ENCODE assay signal across 11 cellular contexts in the genomic region with DNA sequence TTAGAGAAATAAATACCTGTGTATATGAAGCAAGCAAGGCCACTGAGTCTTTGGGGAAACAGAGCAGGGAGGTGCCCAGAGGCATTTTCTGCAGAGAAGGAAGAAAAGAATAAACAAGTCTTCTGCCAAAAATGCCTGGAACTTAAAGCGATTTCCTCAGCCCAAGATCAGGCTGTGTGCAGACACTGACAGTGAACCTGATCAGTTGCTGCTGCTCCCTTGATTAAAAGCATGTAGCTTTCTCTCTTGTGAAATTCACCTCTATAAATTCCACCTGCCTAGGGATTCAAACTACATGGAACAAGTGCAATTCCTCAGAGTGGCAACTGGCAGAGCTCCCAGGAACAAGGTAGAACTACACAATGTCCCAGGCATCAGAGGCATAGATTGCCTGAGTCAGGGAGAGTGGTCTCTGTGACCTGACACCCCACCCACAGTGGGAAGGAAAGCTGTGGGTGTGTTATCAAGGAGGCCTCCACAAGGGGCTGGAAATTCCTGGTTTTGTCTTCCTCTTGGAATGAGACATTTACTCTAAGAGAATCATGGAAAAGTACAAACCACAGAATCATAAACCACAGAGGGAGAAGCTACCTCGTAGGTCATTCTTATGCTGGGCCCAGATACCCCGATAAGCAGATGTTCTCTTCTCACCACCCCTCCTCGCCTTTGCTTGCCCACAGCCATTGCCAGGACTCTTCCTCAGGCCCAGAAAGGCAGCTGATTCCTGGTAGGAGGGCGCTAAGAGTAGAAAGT. TPM values are rescaled to one million over a fixed set of nuclear protein-coding genes. Genes with fewer than 3 reads are reported as not detected.
DNase-seq lines count a peak whose midpoint lies in the region; ATAC-seq and TF ChIP-seq lines count a peak whose summit lies in the region.
"Had no signal": no experiment of that assay in that cellular context is flagged by ENCODE, and none has a peak within 500 bp of the region (broad histone marks: within the 10 kb centered on the region; RNA-seq: fewer than 3 reads in every experiment).

No MANE protein-coding gene starts in this region.

- DNase-seq in HCT116 (ENCODE audit: low read depth, low spot score) (peak; percentile 33), adipocyte (ENCODE audit: low read depth) (peak; percentile 88), right cardiac atrium (peak in 1 of 3 donors; percentile 39), midbrain (lab: John Stamatoyannopoulos, UW) (no peak), hypothalamus (lab: John Stamatoyannopoulos, UW) (no peak), GF-D8 (lab: John Stamatoyannopoulos, UW) (no peak)
- DNase-seq in naive thymus-derived CD4-positive, alpha-beta T cell, result no peak
- DNase-seq: activated CD4-positive, alpha-beta T cell treated with anti-CD3 and anti-CD28 coated beads for 1 hour; retina had no signal

- H3K36me3 Mint-ChIP-seq in stimulated activated memory B cell treated with anti-CD40 and anti-IgM and Interleukin-4, amounts not matched to agents 10 μg/mL and 1 μg/mL and 100 μg/mL, for 72 hours, result no peaks in the 10 kb centered on the region
- peaks cover 0 to 3% (median 0%) of the 10 kb centered on the region in 5 donors for H3K36me3 Mint-ChIP-seq in naive thymus-derived CD4-positive, alpha-beta T cell

- H3K9ac ChIP-seq in HCT116 (ENCODE audit: low read length) (peak overlapping the region; percentile 57), adipocyte (ENCODE audit: low read length) (peak overlapping the region; percentile 73)

- intact Hi-C loops in HCT116 (cut with micrococcal nuclease), result loop anchor here (5.0 kb wide), 2 partner anchors 371 to 511 kb away; a partner anchor contains a TSS
- intact Hi-C loops in right cardiac atrium (cut with DNase I), result loop anchor here in 1 of 4 donors (5.0 to 10.0 kb wide), 3 partner anchors 36 to 198 kb away; no protein-coding TSS in a partner anchor
- intact Hi-C loops in naive thymus-derived CD4-positive, alpha-beta T cell (cut with micrococcal nuclease), result no loop called here

- no peak overlapping the region for H3K4me3 ChIP-seq in HCT116 (replicated peaks in 1 of 2; ENCODE audit: low read depth in 1 of 2, low read length in 2 of 2)
- peak overlapping the region; percentile 1 for H3K4me3 ChIP-seq in adipocyte (ENCODE audit: low read length)
- no peak overlapping the region for H3K4me3 ChIP-seq in right cardiac atrium (ENCODE audit: low read length)
- no peak overlapping the region for H3K4me3 ChIP-seq in naive thymus-derived CD4-positive, alpha-beta T cell (ENCODE audit: low read length)
- H3K4me3 ChIP-seq: HAP-1 had no signal

- BruUV-seq in HCT116 (replicated peaks; lab: Mats Ljungman, UMichigan), result no TSS peak

- H3K79me2 ChIP-seq in HCT116 (ENCODE audit: insufficient read depth, low read length), result no peaks in the 10 kb centered on the region

- H3K9me3 ChIP-seq in HCT116 (ENCODE audit: control insufficient read depth in 1 of 2, insufficient read depth in 1 of 2, low read depth in 1 of 2, low read length in 2 of 2) (no peaks in the 10 kb centered on the region), adipocyte (ENCODE audit: control insufficient read depth, low read length) (no peaks in the 10 kb centered on the region), right cardiac atrium (ENCODE audit: control insufficient read depth, low read length) (no peaks in the 10 kb centered on the region)
- no peaks in the 10 kb centered on the region for H3K9me3 ChIP-seq in naive thymus-derived CD4-positive, alpha-beta T cell (ENCODE audit: control insufficient read depth in 2 of 3, low read length in 3 of 3)

- RAD21 ChIA-PET in HCT116 (lab: Charles Lee; ENCODE audit: low non-redundant PET in 1 of 2, low total read pairs in 2 of 2, uncharacterized antibody in 2 of 2, unreplicated experiment in 2 of 2), result no interaction called here

- peak overlapping the region; percentile 90 for H3K27ac Mint-ChIP-seq in stimulated activated memory B cell treated with anti-CD40 and anti-IgM and Interleukin-4, amounts not matched to agents 10 μg/mL and 1 μg/mL and 100 μg/mL, for 72 hours
- no peak overlapping the region for H3K27ac Mint-ChIP-seq in naive thymus-derived CD4-positive, alpha-beta T cell

- H3K27me3 ChIP-seq in HCT116 (ENCODE audit: insufficient read depth, low read length) (no peaks in the 10 kb centered on the region), adipocyte (replicated peaks; ENCODE audit: control insufficient read depth, insufficient read depth, low read length) (no peaks in the 10 kb centered on the region), right cardiac atrium (ENCODE audit: control insufficient read depth, insufficient read depth) (no peaks in the 10 kb centered on the region)
- H3K27me3 ChIP-seq in naive thymus-derived CD4-positive, alpha-beta T cell (ENCODE audit: control insufficient read depth in 2 of 2, insufficient read depth in 2 of 2, low read length in 2 of 2), result no peaks in the 10 kb centered on the region

- H3K4me2 ChIP-seq in HCT116 (ENCODE audit: low read length), result peak overlapping the region; percentile 71

- H3K9me2 ChIP-seq in HCT116 (ENCODE audit: insufficient read depth), result no peaks in the 10 kb centered on the region

- H3K4me1 ChIP-seq in HCT116 (ENCODE audit: control insufficient read depth in 1 of 2, insufficient read depth in 2 of 2, low read length in 2 of 2), result peaks cover 42 to 52% of the 10 kb centered on the region in 2 experiments
- H3K4me1 ChIP-seq in adipocyte (ENCODE audit: control insufficient read depth, insufficient read depth, low read length), result peaks cover 47% of the 10 kb centered on the region
- H3K4me1 ChIP-seq in right cardiac atrium (ENCODE audit: control insufficient read depth, insufficient read depth, low read length), result peaks cover 9% of the 10 kb centered on the region
- no peaks in the 10 kb centered on the region for H3K4me1 ChIP-seq in naive thymus-derived CD4-positive, alpha-beta T cell (ENCODE audit: control insufficient read depth in 2 of 2, insufficient read depth in 2 of 2, low read length in 2 of 2)

- H3K9me3 Mint-ChIP-seq in stimulated activated memory B cell treated with anti-CD40 and anti-IgM and Interleukin-4, amounts not matched to agents 10 μg/mL and 1 μg/mL and 100 μg/mL, for 72 hours, result no peaks in the 10 kb centered on the region
- peaks cover 0 to 5% (median 0%) of the 10 kb centered on the region in 11 donors for H3K9me3 Mint-ChIP-seq in naive thymus-derived CD4-positive, alpha-beta T cell

- H2AFZ ChIP-seq in HCT116 (ENCODE audit: low read depth, low read length, poor library complexity, severe bottlenecking), result peak overlapping the region; percentile 3

- H3K27me3 Mint-ChIP-seq in stimulated activated memory B cell treated with anti-CD40 and anti-IgM and Interleukin-4, amounts not matched to agents 10 μg/mL and 1 μg/mL and 100 μg/mL, for 72 hours, result no peaks in the 10 kb centered on the region
- peaks cover 0 to 9% (median 0%) of the 10 kb centered on the region in 5 donors for H3K27me3 Mint-ChIP-seq in naive thymus-derived CD4-positive, alpha-beta T cell

- CTCF ChIA-PET in HCT116 (lab: Charles Lee), result interaction anchor here (0.7 to 1.4 kb wide), 3 partner anchors 86 to 94 kb away, joined by 3 to 5 read pairs (median 3); no protein-coding TSS in a partner anchor
- CTCF ChIA-PET in naive thymus-derived CD4-positive, alpha-beta T cell (lab: Charles Lee), result interaction anchor here (1.3 to 1.6 kb wide), 2 partner anchors 75 to 84 kb away, joined by 6 read pairs; no protein-coding TSS in a partner anchor

- H3K27ac ChIP-seq in HCT116 (ENCODE audit: low read depth, low read length), result peak overlapping the region; percentile 89
- H3K27ac ChIP-seq in right cardiac atrium (ENCODE audit: low read length), result peak overlapping the region; percentile 80
- H3K27ac ChIP-seq in naive thymus-derived CD4-positive, alpha-beta T cell (ENCODE audit: low read depth, low read length), result no peak overlapping the region

- TF ChIP-seq POLR2A in HCT116 (IDR thresholded peaks at IDR 0.05; ENCODE audit: borderline replicate concordance, extremely low read depth, insufficient read depth, insufficient read length), result no peak

- H4K20me1 ChIP-seq in HCT116 (ENCODE audit: insufficient read depth), result no peaks in the 10 kb centered on the region

- H3K4me3 Mint-ChIP-seq in stimulated activated memory B cell treated with anti-CD40 and anti-IgM and Interleukin-4, amounts not matched to agents 10 μg/mL and 1 μg/mL and 100 μg/mL, for 72 hours, result no peak overlapping the region
- no peak overlapping the region for H3K4me3 Mint-ChIP-seq in naive thymus-derived CD4-positive, alpha-beta T cell

- ATAC-seq in HCT116, result peak; percentile 7; the same call in 1 of the 2 replicates
- ATAC-seq in right cardiac atrium, result peak in 1 of 2 donors; percentile 58
- ATAC-seq in stimulated activated memory B cell treated with anti-CD40 and anti-IgM and Interleukin-4, amounts not matched to agents 10 μg/mL and 1 μg/mL and 100 μg/mL, for 72 hours, result no peak
- no peak for ATAC-seq in naive thymus-derived CD4-positive, alpha-beta T cell

- no peak; a peak in 1 of 6 replicates for TF ChIP-seq CTCF in HCT116 (IDR thresholded peaks at IDR 0.05 in 2 of 3, conservative IDR thresholded peaks at IDR 0.05 in 1 of 3; ENCODE audit: borderline replicate concordance in 1 of 3, insufficient read depth in 1 of 3, low read depth in 2 of 3, low read length in 2 of 3)

- no peak for TF ChIP-seq RAD21 in HCT116 (IDR thresholded peaks at IDR 0.05; ENCODE audit: low read depth)

- H3K4me1 Mint-ChIP-seq in stimulated activated memory B cell treated with anti-CD40 and anti-IgM and Interleukin-4, amounts not matched to agents 10 μg/mL and 1 μg/mL and 100 μg/mL, for 72 hours, result peaks cover 51% of the 10 kb centered on the region
- H3K4me1 Mint-ChIP-seq in naive thymus-derived CD4-positive, alpha-beta T cell, result peaks cover 4 to 10% (median 7%) of the 10 kb centered on the region in 7 donors

- POLR2A ChIA-PET in HCT116 (lab: Charles Lee), result interaction anchor here (2.4 kb wide), 1 partner anchor 88 kb away, joined by 5 read pairs; no protein-coding TSS in a partner anchor
- POLR2A ChIA-PET in naive thymus-derived CD4-positive, alpha-beta T cell (lab: Charles Lee), result interaction anchor here (0.7 to 1.1 kb wide), 2 partner anchors 44 to 55 kb away, joined by 3 read pairs; no protein-coding TSS in a partner anchor

- H3K36me3 ChIP-seq in HCT116 (ENCODE audit: control insufficient read depth in 1 of 2, insufficient read depth in 2 of 2, low read length in 2 of 2), result no peaks in the 10 kb centered on the region
- H3K36me3 ChIP-seq in adipocyte (ENCODE audit: control insufficient read depth, insufficient read depth, low read length, severe bottlenecking), result no peaks in the 10 kb centered on the region
- H3K36me3 ChIP-seq in naive thymus-derived CD4-positive, alpha-beta T cell (ENCODE audit: control insufficient read depth in 2 of 3, insufficient read depth in 3 of 3, low read length in 3 of 3), result no peaks in the 10 kb centered on the region
- H3K36me3 ChIP-seq: HAP-1 had no signal

- WGBS in right cardiac atrium, result 57% methylated on average over 5 of the region's 5 CpGs

RNA-seq across cellular contexts. Expression of a gene that starts 1.8 kb away (rescaled TPM):
- total RNA-seq in HCT116 (2021; ENCODE audit: unreplicated experiment) (33.5 TPM), right cardiac atrium (10 to 100 TPM; 68.6 to 76.9 (median 73.6) TPM)
- 11.1 and 15.2 TPM in 2 replicates for polyA plus RNA-seq in HCT116 (2012)
- 14.6 TPM for polyA plus RNA-seq in right cardiac atrium
- 10 to 100 TPM; 25.0 to 58.3 (median 35.8) TPM for total RNA-seq in naive thymus-derived CD4-positive, alpha-beta T cell
- polyA plus RNA-seq in naive thymus-derived CD4-positive, alpha-beta T cell, result 10 to 100 TPM; 56.3 to 70.5 TPM

Comparison
In these comparisons a context has a peak if more than half of its experiments do, and no peak if none do; other contexts are left out.
1. DNase-seq: peak in HCT116 (single experiment) and adipocyte (single experiment); none in midbrain (single experiment), naive thymus-derived CD4-positive, alpha-beta T cell (0 of 9), hypothalamus (0 of 51) and GF-D8 (single experiment).